In genomic region chr2:189088566-189089225, GRCh38 we compare ENCODE assay signal across 16 cellular contexts.
DNase-seq lines count a peak whose midpoint lies in the region; ATAC-seq, FAIRE-seq and TF ChIP-seq lines count a peak whose summit lies in the region.
"Had no signal": no experiment of that assay in that cellular context is flagged by ENCODE, and none has a peak within 500 bp of the region (broad histone marks: within the 10 kb centered on the region; RNA-seq: fewer than 3 reads in every experiment).

No MANE protein-coding gene starts in this region.

- in situ Hi-C loops in HepG2 (cut with HindIII; ENCODE audit: extremely low pct_ligation_motif_present, low pct_unique_long_range_greater_than_20kb): no loop called here

- no peak overlapping the region for H3K4me2 ChIP-seq in HepG2 (ENCODE audit: low read depth, low read length)

- H3K79me2 ChIP-seq in HepG2 (ENCODE audit: insufficient read depth, low read length): no peaks in the 10 kb centered on the region

- H3K4me3 ChIP-seq in HepG2 (replicated peaks in 1 of 3; ENCODE audit: insufficient read depth in 1 of 3, low read depth in 2 of 3, low read length in 3 of 3): no peak overlapping the region
- H3K4me3 ChIP-seq in right lobe of liver: no peak overlapping the region
- no peak overlapping the region for H3K4me3 ChIP-seq in adipocyte (ENCODE audit: low read length)
- no peak overlapping the region for H3K4me3 ChIP-seq in CD4-positive, alpha-beta memory T cell (ENCODE audit: low read length in 2 of 2)

- TF ChIP-seq EP300 in HepG2 (IDR thresholded peaks at IDR 0.05; ENCODE audit: low read depth in 2 of 2, low read length in 2 of 2): no peak
- no peak for TF ChIP-seq EP300 in HepG2 (CRISPR knock-in tag; IDR thresholded peaks at IDR 0.05; ENCODE audit: borderline replicate concordance)

- ATAC-seq in HepG2 (no peak), right lobe of liver (no peak), GM21723 (IDR thresholded peaks at IDR 0.05; ENCODE audit: unreplicated experiment) (no peak)
- ATAC-seq: CD8-positive, alpha-beta T cell had no signal

- H3K36me3 ChIP-seq in HepG2 (replicated peaks in 1 of 2; ENCODE audit: control insufficient read depth in 1 of 2, insufficient read depth in 2 of 2, low read length in 2 of 2) (no peaks in the 10 kb centered on the region), right lobe of liver (no peaks in the 10 kb centered on the region), adipocyte (ENCODE audit: control insufficient read depth, insufficient read depth, low read length, severe bottlenecking) (peaks cover 74% of the 10 kb centered on the region)
- H3K36me3 ChIP-seq in CD4-positive, alpha-beta memory T cell (ENCODE audit: insufficient read depth, low read length): no peaks in the 10 kb centered on the region

- DNase-seq in HepG2 (ENCODE audit: low spot score) (no peak), right lobe of liver (no peak), adipocyte (ENCODE audit: low read depth) (peak; percentile 28), mesothelial cell of epicardium (ENCODE audit: low spot score in 2 of 2, unreplicated experiment in 2 of 2) (no peak), COR-L47 (lab: John Stamatoyannopoulos, UW) (no peak)
- DNase-seq in CD4-positive, alpha-beta memory T cell: no peak
- DNase-seq in activated CD4-positive, alpha-beta T cell treated with anti-CD3 and anti-CD28 coated beads, Interleukin-2, amount 50 U/mL, for 4 hours: no peak
- DNase-seq: 8988T; CD8-positive, alpha-beta T cell; DMS79; NCI-H1417 treated with DMSO at 0.1 percent for 48 hours; NCI-H1930; NCI-H510A treated with DMSO at 0.1 percent for 48 hours; NCI-H82 had no signal

- no peaks in the 10 kb centered on the region for H3K27me3 Mint-ChIP-seq in mesothelial cell of epicardium (ENCODE audit: low read depth)
- H3K27me3 Mint-ChIP-seq in CD4-positive, alpha-beta memory T cell: no peaks in the 10 kb centered on the region

- no peak overlapping the region for H3K27ac ChIP-seq in HepG2 (ENCODE audit: extremely low read length, insufficient read depth, low read length)
- H3K27ac ChIP-seq in right lobe of liver: no peak overlapping the region
- no peak overlapping the region for H3K27ac ChIP-seq in CD4-positive, alpha-beta memory T cell (ENCODE audit: low read depth, low read length)

- H3K9me3 Mint-ChIP-seq in mesothelial cell of epicardium: no peaks in the 10 kb centered on the region
- no peaks in the 10 kb centered on the region for H3K9me3 Mint-ChIP-seq in CD4-positive, alpha-beta memory T cell
- H3K9me3 Mint-ChIP-seq: CD8-positive, alpha-beta T cell had no signal

- H3K4me1 ChIP-seq in HepG2 (ENCODE audit: insufficient read depth, low read length) (no peaks in the 10 kb centered on the region), right lobe of liver (no peaks in the 10 kb centered on the region), adipocyte (ENCODE audit: control insufficient read depth, insufficient read depth, low read length) (peaks cover 79% of the 10 kb centered on the region)
- no peaks in the 10 kb centered on the region for H3K4me1 ChIP-seq in CD4-positive, alpha-beta memory T cell (ENCODE audit: insufficient read depth, low read length)

- H3K27me3 ChIP-seq in HepG2 (ENCODE audit: control insufficient read depth in 1 of 2, insufficient read depth in 2 of 2, low read length in 2 of 2): no peaks in the 10 kb centered on the region
- no peaks in the 10 kb centered on the region for H3K27me3 ChIP-seq in right lobe of liver
- H3K27me3 ChIP-seq in adipocyte (replicated peaks; ENCODE audit: control insufficient read depth, insufficient read depth, low read length): no peaks in the 10 kb centered on the region
- H3K27me3 ChIP-seq in CD4-positive, alpha-beta memory T cell (ENCODE audit: insufficient read depth, low read length): no peaks in the 10 kb centered on the region

- TF ChIP-seq CTCF in HepG2 (CRISPR knock-in tag; IDR thresholded peaks at IDR 0.05) (no peak), right lobe of liver (IDR thresholded peaks at IDR 0.05) (no peak), mesothelial cell of epicardium (IDR thresholded peaks at IDR 0.05; ENCODE audit: unreplicated experiment) (no peak)

- no peak for TF ChIP-seq RAD21 in HepG2 (CRISPR knock-in tag; IDR thresholded peaks at IDR 0.05)

- H3K9ac ChIP-seq in HepG2 (ENCODE audit: insufficient read depth, low read depth, low read length): no peak overlapping the region
- H3K9ac ChIP-seq in adipocyte (ENCODE audit: low read length): peak overlapping the region; percentile 23

- CTCF ChIA-PET in HepG2 (lab: Yijun Ruan, JAX; ENCODE audit: low intra/inter-chr PET ratio, low total read pairs): no interaction called here
- CTCF ChIA-PET in CD4-positive, alpha-beta memory T cell (lab: Charles Lee; ENCODE audit: partially characterized antibody): interaction anchor here (1.1 kb wide), 1 partner anchor 260 kb away, joined by 3 read pairs; no protein-coding TSS in a partner anchor

- H3K9me3 ChIP-seq in HepG2 (ENCODE audit: low read length): no peaks in the 10 kb centered on the region
- no peaks in the 10 kb centered on the region for H3K9me3 ChIP-seq in right lobe of liver
- H3K9me3 ChIP-seq in adipocyte (ENCODE audit: control insufficient read depth, low read length): no peaks in the 10 kb centered on the region
- no peaks in the 10 kb centered on the region for H3K9me3 ChIP-seq in CD4-positive, alpha-beta memory T cell (ENCODE audit: control insufficient read depth in 1 of 2, low read length in 2 of 2)

- H3K27ac Mint-ChIP-seq in mesothelial cell of epicardium: peak overlapping the region; percentile 91
- no peak overlapping the region for H3K27ac Mint-ChIP-seq in CD4-positive, alpha-beta memory T cell
- H3K27ac Mint-ChIP-seq: CD8-positive, alpha-beta T cell had no signal

- H2AFZ ChIP-seq in HepG2 (ENCODE audit: low read length): no peak overlapping the region

- no peaks in the 10 kb centered on the region for H4K20me1 ChIP-seq in HepG2 (ENCODE audit: insufficient read depth, low read length)

- WGBS in HepG2 (ENCODE audit: low lambda C conversion rate): 11% methylated on average over 4 of the region's 4 CpGs
- WGBS in right lobe of liver (ENCODE audit: insufficient coverage, low coverage, low lambda C conversion rate, missing lambda C conversion rate): 37% methylated on average over 4 of the region's 4 CpGs

- BruUV-seq in HepG2 (replicated peaks; lab: Mats Ljungman, UMichigan): no TSS peak

- H3K4me1 Mint-ChIP-seq in mesothelial cell of epicardium: peaks cover 48% of the 10 kb centered on the region
- peaks cover 0 to 7% (median 6%) of the 10 kb centered on the region in 4 donors for H3K4me1 Mint-ChIP-seq in CD4-positive, alpha-beta memory T cell

- TF ChIP-seq POLR2A in HepG2 (IDR thresholded peaks at IDR 0.05; ENCODE audit: insufficient read depth in 1 of 2, low read depth in 2 of 2, low read length in 2 of 2) (no peak), right lobe of liver (IDR thresholded peaks at IDR 0.05) (no peak)

- H3K36me3 Mint-ChIP-seq in mesothelial cell of epicardium: peaks cover 38% of the 10 kb centered on the region
- no peaks in the 10 kb centered on the region for H3K36me3 Mint-ChIP-seq in CD4-positive, alpha-beta memory T cell
- H3K36me3 Mint-ChIP-seq: CD8-positive, alpha-beta T cell had no signal

- intact Hi-C loops in HepG2 (cut with micrococcal nuclease; ENCODE audit: unreplicated experiment): no loop called here
- intact Hi-C loops in right lobe of liver (cut with DNase I): no loop called here
- intact Hi-C loops in CD4-positive, alpha-beta memory T cell (cut with micrococcal nuclease): no loop called here

- no peak for FAIRE-seq in HepG2 (lab: Jason Lieb, UNC)
- FAIRE-seq: D721Med had no signal

- no peak overlapping the region for H3K4me3 Mint-ChIP-seq in mesothelial cell of epicardium
- no peak overlapping the region for H3K4me3 Mint-ChIP-seq in CD4-positive, alpha-beta memory T cell
- H3K4me3 Mint-ChIP-seq: CD8-positive, alpha-beta T cell had no signal

- POLR2A ChIA-PET in HepG2 (lab: Yijun Ruan, JAX): no interaction called here
- POLR2A ChIA-PET in CD4-positive, alpha-beta memory T cell (lab: Charles Lee; ENCODE audit: partially characterized antibody): no interaction called here

TF ChIP-seq in HepG2, 621 proteins besides CTCF, POLR2A, EP300 and RAD21 (continues in another document):
- TF ChIP-seq ZFY (CRISPR knock-in tag; IDR thresholded peaks at IDR 0.05) (no peak), ZNF230 (CRISPR knock-in tag; IDR thresholded peaks at IDR 0.05) (no peak), PRDM15 (CRISPR knock-in tag; IDR thresholded peaks at IDR 0.05) (0 out of 2 replicates have a peak, but pooled peaks have one; percentile 58), ZNF335 (CRISPR knock-in tag; IDR thresholded peaks at IDR 0.05) (no peak)
